In genomic region chr2:156800781-156801366, GRCh38 we compare ENCODE assay signal across 12 cellular contexts.
A peak's percentile ranks its signal among the peaks of the same experiment; 100 is the strongest.
DNase-seq lines count a peak whose midpoint lies in the region; ATAC-seq and TF ChIP-seq lines count a peak whose summit lies in the region.
"Had no signal": no experiment of that assay in that cellular context is flagged by ENCODE, and none has a peak within 500 bp of the region (broad histone marks: within the 10 kb centered on the region; RNA-seq: fewer than 3 reads in every experiment).

No MANE protein-coding gene starts in this region.

- no peak overlapping the region for H2BK12ac ChIP-seq in neuronal stem cell (ENCODE audit: low read length)

- intact Hi-C loops in dorsolateral prefrontal cortex (cut with DNase I) (no loop called here), left cardiac atrium (cut with DNase I) (no loop called here)

- H3K9me3 ChIP-seq in HUES6 (ENCODE audit: control insufficient read depth, insufficient read depth, low read depth, low read length) (no peaks in the 10 kb centered on the region), neuronal stem cell (replicated peaks in 1 of 2; ENCODE audit: control insufficient read depth in 2 of 2, insufficient read depth in 1 of 2, low read depth in 1 of 2, low read length in 2 of 2) (no peaks in the 10 kb centered on the region)
- H3K9me3 ChIP-seq: heart right ventricle, lower lobe of right lung had no signal

- no peak overlapping the region for H3K4ac ChIP-seq in neuronal stem cell (ENCODE audit: low read length)

- TF ChIP-seq CTCF in dorsolateral prefrontal cortex (IDR thresholded peaks at IDR 0.05 in 54 of 56, conservative IDR thresholded peaks at IDR 0.05 in 2 of 56; ENCODE audit: low read depth in 1 of 56, partially characterized antibody in 56 of 56) = no peak

- no peak overlapping the region for H2BK120ac ChIP-seq in neuronal stem cell (ENCODE audit: low read depth, low read length)

- peaks cover 47% of the 10 kb centered on the region for H3K4me1 ChIP-seq in HUES6 (ENCODE audit: control insufficient read depth, insufficient read depth, low read length)
- H3K4me1 ChIP-seq in neuronal stem cell (ENCODE audit: control insufficient read depth in 2 of 2, insufficient read depth in 1 of 2, low read depth in 1 of 2, low read length in 2 of 2) = peaks cover 9 to 12% of the 10 kb centered on the region in 2 donors
- H3K4me1 ChIP-seq: lower lobe of right lung had no signal

- H2BK5ac ChIP-seq in neuronal stem cell (ENCODE audit: low read length) = no peak overlapping the region

- H3K27ac ChIP-seq in HUES6 (ENCODE audit: low read depth, low read length) (peak overlapping the region; percentile 81), dorsolateral prefrontal cortex (no peak overlapping the region), neuronal stem cell (replicated peaks; ENCODE audit: low read length) (no peak overlapping the region)
- H3K27ac ChIP-seq: heart right ventricle, lower lobe of right lung had no signal

- no CpG with 5 or more reads among the region's 8 CpGs for WGBS in neuronal stem cell (ENCODE audit: extremely low coverage in 2 of 2, insufficient read length in 2 of 2, insufficient replicate concordance in 1 of 2), 2 donors

- H3K79me1 ChIP-seq in neuronal stem cell (ENCODE audit: low read depth, low read length) = no peaks in the 10 kb centered on the region

- no peak overlapping the region for H3K23ac ChIP-seq in neuronal stem cell (ENCODE audit: low read depth, low read length, poor library complexity)

- no peak overlapping the region for H4K8ac ChIP-seq in neuronal stem cell (ENCODE audit: low read depth, low read length)

- no peak overlapping the region for H2BK15ac ChIP-seq in neuronal stem cell (ENCODE audit: low read length)

- no peak overlapping the region for H3K18ac ChIP-seq in neuronal stem cell (ENCODE audit: low read length)

- no peak overlapping the region for H2AK5ac ChIP-seq in neuronal stem cell (ENCODE audit: low read depth, low read length)

- H3K4me2 ChIP-seq in neuronal stem cell (ENCODE audit: insufficient read depth, low read length, poor library complexity, severe bottlenecking) = no peak overlapping the region

- H3K27me3 ChIP-seq in HUES6 (ENCODE audit: control insufficient read depth, insufficient read depth, low read length) (no peaks in the 10 kb centered on the region), dorsolateral prefrontal cortex (peaks cover 0 to 4% (median 0%) of the 10 kb centered on the region in 45 donors), neuronal stem cell (ENCODE audit: control insufficient read depth in 3 of 3, insufficient read depth in 3 of 3, low read depth in 1 of 3, low read length in 3 of 3) (no peaks in the 10 kb centered on the region)

- H3K9ac ChIP-seq in HUES6 (ENCODE audit: low read length) (no peak overlapping the region), neuronal stem cell (ENCODE audit: low read depth, low read length, poor library complexity) (no peak overlapping the region)

- peak; percentile 72 for DNase-seq in NCI-H748 (lab: John Stamatoyannopoulos, UW; ENCODE audit: unreplicated experiment)
- no peak for DNase-seq in dorsolateral prefrontal cortex
- no peak for DNase-seq in skeletal muscle cell (ENCODE audit: low read depth)
- DNase-seq in left cardiac atrium = no peak
- no peak for DNase-seq in neuronal stem cell (ENCODE audit: low spot score)
- no peak for DNase-seq in HCEC 1CT
- DNase-seq: heart right ventricle, lower lobe of right lung, NCI-H446, nephron progenitor cell had no signal

- H3K4me3 ChIP-seq in HUES6 (ENCODE audit: low read depth, low read length) (no peak overlapping the region), dorsolateral prefrontal cortex (peak overlapping the region in 56 of 59 donors; percentile 2 to 59 (median 36)), skeletal muscle cell (ENCODE audit: low read depth, low read length) (peak overlapping the region; percentile 5), neuronal stem cell (ENCODE audit: low read length in 2 of 2) (no peak overlapping the region)
- H3K4me3 ChIP-seq: heart right ventricle, lower lobe of right lung had no signal

- H3K36me3 ChIP-seq in HUES6 (ENCODE audit: control insufficient read depth, insufficient read depth, low read length) (no peaks in the 10 kb centered on the region), neuronal stem cell (replicated peaks in 1 of 2; ENCODE audit: control insufficient read depth in 2 of 2, insufficient read depth in 2 of 2, low read length in 2 of 2) (no peaks in the 10 kb centered on the region)
- H3K36me3 ChIP-seq: heart right ventricle, lower lobe of right lung had no signal

- H3K14ac ChIP-seq in neuronal stem cell (ENCODE audit: low read length) = no peak overlapping the region

- no peak for ATAC-seq in left cardiac atrium
- ATAC-seq: heart right ventricle, lower lobe of right lung, sciatic nerve had no signal

- no peak overlapping the region for H4K91ac ChIP-seq in neuronal stem cell (ENCODE audit: low read depth, low read length, poor library complexity)

- H2AFZ ChIP-seq in neuronal stem cell (ENCODE audit: low read length) = no peak overlapping the region

Comparison
In these comparisons a context has a peak if more than half of its experiments do, and no peak if none do; other contexts are left out.
1. H3K4me3 ChIP-seq: peak in dorsolateral prefrontal cortex (56 of 59) and skeletal muscle cell (single experiment); none in HUES6 (single experiment) and neuronal stem cell (0 of 2).